In genomic region chr5:133030343-133031005, GRCh38 we compare ENCODE assay signal across 16 cellular contexts.
"Had no signal": no experiment of that assay in that cellular context is flagged by ENCODE, and none has a peak within 500 bp of the region (broad histone marks: within the 10 kb centered on the region; RNA-seq: fewer than 3 reads in every experiment).

No MANE protein-coding gene starts in this region.

- H3K9me3 ChIP-seq: neutrophil, pancreas had no signal

- H3K27me3 Mint-ChIP-seq: activated naive CD8-positive, alpha-beta T cell treated with anti-CD3 and anti-CD28 coated beads, Interleukin-2, amount 10 ng/mL, durations not matched to agents 7 days and 5 days had no signal

- H3K27me3 ChIP-seq: neutrophil, pancreas had no signal

- H3K27ac Mint-ChIP-seq: activated naive CD8-positive, alpha-beta T cell treated with anti-CD3 and anti-CD28 coated beads, Interleukin-2, amount 10 ng/mL, durations not matched to agents 7 days and 5 days; activated T-helper 2 cell treated with anti-CD3 and anti-CD28 coated beads, Interferon-gamma antibody, Interleukin-2, Interleukin-4, amounts not matched to agents 10 μg/mL and 5 μg/mL and 100 μg/mL, durations not matched to agents 14 hours and 24 hours and 36 hours; natural killer cell; T-cell had no signal

- H3K9me3 Mint-ChIP-seq: activated naive CD8-positive, alpha-beta T cell treated with anti-CD3 and anti-CD28 coated beads, Interleukin-2, amount 10 ng/mL, durations not matched to agents 7 days and 5 days; activated T-helper 2 cell treated with anti-CD3 and anti-CD28 coated beads, Interferon-gamma antibody, Interleukin-2, Interleukin-4, amounts not matched to agents 10 μg/mL and 5 μg/mL and 100 μg/mL, durations not matched to agents 14 hours and 24 hours and 36 hours; natural killer cell; T-cell had no signal

- H3K36me3 Mint-ChIP-seq: natural killer cell, T-cell had no signal

- H3K27ac ChIP-seq: neutrophil had no signal

- DNase-seq: activated CD4-positive, alpha-beta T cell treated with anti-CD3 and anti-CD28 coated beads, Interleukin-2, amount 50 U/mL, for 48 hours; activated naive CD4-positive, alpha-beta T cell treated with Interleukin-2 at 50 U/mL for 16 hours; activated naive CD8-positive, alpha-beta T cell treated with anti-CD3 and anti-CD28 coated beads, Interleukin-2, amount 10 ng/mL, durations not matched to agents 7 days and 5 days; amygdala; dermis blood vessel endothelial cell; effector memory CD4-positive, alpha-beta T cell; mesendoderm; natural killer cell; pancreas; stimulated activated CD4-positive, alpha-beta T cell treated with anti-CD3 and anti-CD28 coated beads, Interleukin-4, amount 100 ng/mL, for 4 hours; stimulated activated naive CD4-positive, alpha-beta T cell; T-cell; T-helper 9 cell had no signal

- H3K36me3 ChIP-seq: neutrophil, pancreas had no signal

- H3K4me3 ChIP-seq: pancreas, smooth muscle cell had no signal

- H3K4me3 Mint-ChIP-seq: activated naive CD8-positive, alpha-beta T cell treated with anti-CD3 and anti-CD28 coated beads, Interleukin-2, amount 10 ng/mL, durations not matched to agents 7 days and 5 days; natural killer cell; T-cell had no signal
